Comparison of ENCODE assay signal across 8 cellular contexts in the genomic region with DNA sequence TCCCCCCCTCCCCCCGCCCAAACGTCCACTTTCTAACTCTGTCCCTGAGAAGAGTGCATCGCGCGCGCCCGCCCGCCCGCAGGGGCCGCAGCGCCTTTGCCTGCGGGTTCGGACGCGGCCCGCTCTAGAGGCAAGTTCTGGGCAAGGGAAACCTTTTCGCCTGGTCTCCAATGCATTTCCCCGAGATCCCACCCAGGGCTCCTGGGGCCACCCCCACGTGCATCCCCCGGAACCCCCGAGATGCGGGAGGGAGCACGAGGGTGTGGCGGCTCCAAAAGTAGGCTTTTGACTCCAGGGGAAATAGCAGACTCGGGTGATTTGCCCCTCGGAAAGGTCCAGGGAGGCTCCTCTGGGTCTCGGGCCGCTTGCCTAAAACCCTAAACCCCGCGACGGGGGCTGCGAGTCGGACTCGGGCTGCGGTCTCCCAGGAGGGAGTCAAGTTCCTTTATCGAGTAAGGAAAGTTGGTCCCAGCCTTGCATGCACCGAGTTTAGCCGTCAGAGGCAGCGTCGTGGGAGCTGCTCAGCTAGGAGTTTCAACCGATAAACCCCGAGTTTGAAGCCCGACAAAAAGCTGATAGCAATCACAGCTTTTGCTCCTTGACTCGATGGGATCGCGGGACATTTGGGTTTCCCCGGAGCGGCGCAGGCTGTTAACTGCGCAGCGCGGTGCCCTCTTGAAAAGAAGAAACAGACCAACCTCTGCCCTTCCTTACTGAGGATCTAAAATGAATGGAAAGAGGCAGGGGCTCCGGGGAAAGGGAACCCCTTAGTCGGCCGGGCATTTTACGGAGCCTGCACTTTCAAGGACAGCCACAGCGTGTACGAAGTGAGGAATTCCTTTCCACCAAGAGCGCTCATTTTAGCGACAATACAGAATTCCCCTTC.
DNase-seq lines count a peak whose midpoint lies in the region; ATAC-seq, FAIRE-seq and TF ChIP-seq lines count a peak whose summit lies in the region.

No MANE protein-coding gene starts in this region.

- peak overlapping the region; percentile 96 for H2BK120ac ChIP-seq in IMR-90 (ENCODE audit: low read depth, low read length)

- H4K8ac ChIP-seq in IMR-90 (ENCODE audit: low read depth in 2 of 2, low read length in 2 of 2), result peak overlapping the region; percentile 86 to 93

- peaks cover 2% of the 10 kb centered on the region for H3K9me3 Mint-ChIP-seq in astrocyte (ENCODE audit: unreplicated experiment)

- H4K20me1 ChIP-seq in IMR-90 (ENCODE audit: insufficient read depth, low read length) (peaks cover 17% of the 10 kb centered on the region), astrocyte (ENCODE audit: insufficient read depth, low read length) (peaks cover 18% of the 10 kb centered on the region)

- dilution Hi-C loops in IMR-90 (cut with HindIII; ENCODE audit: low sequenced_read_pairs, unreplicated experiment), result no loop called here

- peak overlapping the region; percentile 82 for H2BK5ac ChIP-seq in IMR-90 (ENCODE audit: low read depth, low read length, poor library complexity, severe bottlenecking)

- peak overlapping the region; percentile 86 for H2AK9ac ChIP-seq in IMR-90 (replicated peaks; ENCODE audit: low read depth, low read length, poor library complexity)

- H3K27ac Mint-ChIP-seq in astrocyte (ENCODE audit: unreplicated experiment), result peak overlapping the region; percentile 95

- CTCF ChIA-PET in A549 (lab: Yijun Ruan, JAX) (interaction anchor here (0.6 to 3.8 kb wide), 21 partner anchors 16 to 951 kb away, joined by 3 to 40 read pairs (median 4); no protein-coding TSS in a partner anchor), IMR-90 (lab: Yijun Ruan, JAX) (interaction anchor here (1.6 kb wide), 1 partner anchor 586 kb away, joined by 3 read pairs; no protein-coding TSS in a partner anchor), HEK293T (lab: Yijun Ruan, JAX) (no interaction called here)

- H3K9ac ChIP-seq in IMR-90 (ENCODE audit: low read depth, low read length), result peak overlapping the region; percentile 82
- H3K9ac ChIP-seq in astrocyte (ENCODE audit: low read length), result peak overlapping the region; percentile 99

- H3K4me1 ChIP-seq in A549 (peaks cover 9% of the 10 kb centered on the region; the same call in 2 of the 3 replicates), IMR-90 (ENCODE audit: control insufficient read depth, insufficient read depth, low read length) (no peaks in the 10 kb centered on the region), astrocyte (ENCODE audit: insufficient read depth, low read length) (peaks cover 22% of the 10 kb centered on the region)

- H3K36me3 Mint-ChIP-seq in astrocyte (ENCODE audit: low read depth, unreplicated experiment), result peaks cover 6% of the 10 kb centered on the region

- peaks cover 39% of the 10 kb centered on the region for H3K79me2 ChIP-seq in astrocyte (ENCODE audit: insufficient read depth, low read length)

- in situ Hi-C loops in IMR-90 (cut with MboI; ENCODE audit: low sequenced_read_pairs), result no loop called here

- TF ChIP-seq RAD21 in A549 (conservative IDR thresholded peaks at IDR 0.05 in 1 of 2, IDR thresholded peaks at IDR 0.05 in 1 of 2) (no peak), IMR-90 (IDR thresholded peaks at IDR 0.05; ENCODE audit: low read length) (peak; percentile 23)

- H3K79me1 ChIP-seq in IMR-90 (ENCODE audit: low read depth in 1 of 2, low read length in 2 of 2), result peaks cover 0 to 14% of the 10 kb centered on the region in 2 experiments; a peak in 2 of 4 replicates

- FAIRE-seq in A549 (lab: Jason Lieb, UNC) (no peak), astrocyte (lab: Jason Lieb, UNC) (no peak)

- no peak for TF ChIP-seq EP300 in A549 (IDR thresholded peaks at IDR 0.05)

- peak overlapping the region; percentile 79 for H3K18ac ChIP-seq in IMR-90 (ENCODE audit: low read depth, low read length)

- TF ChIP-seq CTCF in A549 (IDR thresholded peaks at IDR 0.05), result no peak
- TF ChIP-seq CTCF in IMR-90 (conservative IDR thresholded peaks at IDR 0.05; ENCODE audit: low read depth, low read length), result no peak; the same call in 1 of the 2 replicates
- TF ChIP-seq CTCF in astrocyte (IDR thresholded peaks at IDR 0.05; ENCODE audit: insufficient read depth, low read depth, low read length), result peak; percentile 2

- H2AK5ac ChIP-seq in IMR-90 (ENCODE audit: low read depth, low read length), result peak overlapping the region; percentile 77

- peak overlapping the region; percentile 94 for H4K91ac ChIP-seq in IMR-90 (ENCODE audit: insufficient read depth, low read depth, low read length)

- intact Hi-C loops in IMR-90 (cut with micrococcal nuclease), result loop anchor here (1.0 to 5.0 kb wide), 6 partner anchors 56 to 1050 kb away; no protein-coding TSS in a partner anchor

- H3K4me3 ChIP-seq in A549 (peak overlapping the region; percentile 72), IMR-90 (ENCODE audit: insufficient read depth, low read depth, low read length) (peak overlapping the region; percentile 46), astrocyte (ENCODE audit: insufficient read depth, low read depth, low read length) (peak overlapping the region; percentile 95)

- peak overlapping the region; percentile 90; the same call in 2 of the 3 replicates for H2BK15ac ChIP-seq in IMR-90 (ENCODE audit: low read depth, low read length)

- H3K27me3 ChIP-seq in IMR-90 (ENCODE audit: control insufficient read depth, insufficient read depth, low read length), result no peaks in the 10 kb centered on the region
- no peaks in the 10 kb centered on the region for H3K27me3 ChIP-seq in astrocyte (ENCODE audit: insufficient read depth, low read length)

- H3K4ac ChIP-seq in IMR-90 (ENCODE audit: low read depth, low read length), result peak overlapping the region; percentile 93

- no peaks in the 10 kb centered on the region for H3K27me3 Mint-ChIP-seq in astrocyte (ENCODE audit: low read depth, unreplicated experiment)

- TF ChIP-seq POLR2A in A549 (IDR thresholded peaks at IDR 0.05; ENCODE audit: low read length) (no peak), IMR-90 (IDR thresholded peaks at IDR 0.05; ENCODE audit: low read depth, low read length) (0 out of 2 replicates have a peak, but pooled peaks have one; percentile 42)

- H3K14ac ChIP-seq in IMR-90 (replicated peaks; ENCODE audit: low read depth, low read length), result peak overlapping the region; percentile 90

- peaks cover 10% of the 10 kb centered on the region for H3K4me1 Mint-ChIP-seq in astrocyte (ENCODE audit: low read depth, unreplicated experiment)

- H3K23ac ChIP-seq in IMR-90 (ENCODE audit: low read depth, low read length), result peak overlapping the region; percentile 98

- peak overlapping the region; percentile 83 for H2BK20ac ChIP-seq in IMR-90 (ENCODE audit: low read depth, low read length)

- H3K56ac ChIP-seq in IMR-90 (ENCODE audit: extremely low read depth, insufficient read depth, low read length), result peak overlapping the region; percentile 75

- no peak for DNase-seq in A549 (ENCODE audit: low read depth in 1 of 2, low spot score in 1 of 2)
- DNase-seq in IMR-90, result peak; percentile 48
- peak; percentile 52 for DNase-seq in astrocyte (ENCODE audit: low read depth)
- DNase-seq in iPS-NIHi11 (ENCODE audit: low spot score), result peak; percentile 42
- DNase-seq in stimulated activated CD4-positive, alpha-beta T cell treated with anti-CD3 and anti-CD28 coated beads, Interleukin-4, amount 100 ng/mL, for 4 hours, result peak; percentile 4 to 23
- DNase-seq in central memory CD4-positive, alpha-beta T cell, result no peak
- DNase-seq in HEK293T (ENCODE audit: extremely low spot score), result no peak

- no peaks in the 10 kb centered on the region for H3K9me3 ChIP-seq in A549
- no peaks in the 10 kb centered on the region for H3K9me3 ChIP-seq in IMR-90 (ENCODE audit: control insufficient read depth, insufficient read depth, low read length)
- no peaks in the 10 kb centered on the region for H3K9me3 ChIP-seq in astrocyte (ENCODE audit: insufficient read depth, low read depth, low read length)

- WGBS in A549 (ENCODE audit: missing lambda C conversion rate), result 9% methylated on average over 24 of the region's 60 CpGs
- 15% methylated on average over 13 of the region's 60 CpGs; no CpG with 5 or more reads in 1 of the 2 experiments for WGBS in IMR-90 (ENCODE audit: extremely low coverage in 2 of 2, insufficient read length in 1 of 2), 2 experiments

- H3K4me2 ChIP-seq in A549 (peak overlapping the region; percentile 86), IMR-90 (ENCODE audit: low read depth, low read length) (peak overlapping the region; percentile 89), astrocyte (ENCODE audit: low read length) (peak overlapping the region; percentile 94)

- ATAC-seq in A549, result no peak
- ATAC-seq in IMR-90 (ENCODE audit: low read depth), result no peak
- no peak for ATAC-seq in HG03469 (IDR thresholded peaks at IDR 0.05; ENCODE audit: unreplicated experiment)

- H3K9me1 ChIP-seq in IMR-90 (ENCODE audit: insufficient read depth, low read length), result no peaks in the 10 kb centered on the region

- H2AFZ ChIP-seq in IMR-90 (replicated peaks; ENCODE audit: low read length, poor library complexity) (peak overlapping the region; percentile 92), astrocyte (ENCODE audit: low read depth, low read length) (peak overlapping the region; percentile 58)

- H3K36me3 ChIP-seq in IMR-90 (ENCODE audit: control insufficient read depth, insufficient read depth, low read length) (peaks cover under 1% of the 10 kb centered on the region; the same call in 1 of the 2 replicates), astrocyte (ENCODE audit: insufficient read depth, low read length) (no peaks in the 10 kb centered on the region)

- peak overlapping the region; percentile 80 for H4K5ac ChIP-seq in IMR-90 (ENCODE audit: low read depth, low read length)

- H3K4me3 Mint-ChIP-seq in astrocyte (ENCODE audit: unreplicated experiment), result peak overlapping the region; percentile 81

- H3K27ac ChIP-seq in A549 (peak overlapping the region; percentile 98 to 100; a peak in 5 of 6 replicates), IMR-90 (ENCODE audit: insufficient read depth, low read length) (peak overlapping the region; percentile 42), astrocyte (ENCODE audit: low read depth, low read length) (peak overlapping the region; percentile 93)

- POLR2A ChIA-PET in A549 (lab: Yijun Ruan, JAX) (interaction anchor here (1.9 kb wide), 1 partner anchor 366 kb away, joined by 10 read pairs; no protein-coding TSS in a partner anchor), IMR-90 (lab: Charles Lee; ENCODE audit: unreplicated experiment) (interaction anchor here (1.0 to 1.3 kb wide), 2 partner anchors 156 to 314 kb away, joined by 3 to 6 read pairs; no protein-coding TSS in a partner anchor), HEK293T (lab: Yijun Ruan, JAX) (interaction anchor here (1.2 kb wide), 1 partner anchor 509 kb away, joined by 6 read pairs; no protein-coding TSS in a partner anchor)

- no TSS peak for BruUV-seq in IMR-90 (replicated peaks; lab: Mats Ljungman, UMichigan)

TF ChIP-seq in A549, 52 proteins besides CTCF, POLR2A, EP300 and RAD21 (continues in another document):
- no peak for TF ChIP-seq NFE2L2 (conservative IDR thresholded peaks at IDR 0.05; ENCODE audit: low read length)
- TF ChIP-seq HOXA7 (CRISPR knock-in tag; IDR thresholded peaks at IDR 0.05), result no peak

TF ChIP-seq in IMR-90, 13 proteins besides CTCF, POLR2A, EP300 and RAD21 (continues in another document):
- TF ChIP-seq MXI1 (IDR thresholded peaks at IDR 0.05; ENCODE audit: borderline replicate concordance, low read depth, low read length), result no peak

Comparison
In these comparisons a context has a peak if more than half of its experiments do, and no peak if none do; other contexts are left out.
1. DNase-seq: peak in IMR-90 (single experiment), astrocyte (single experiment), iPS-NIHi11 (single experiment) and stimulated activated CD4-positive, alpha-beta T cell treated with anti-CD3 and anti-CD28 coated beads, Interleukin-4, amount 100 ng/mL, for 4 hours (2 of 2); none in A549 (0 of 2), central memory CD4-positive, alpha-beta T cell (single experiment) and HEK293T (single experiment).
2. H3K27ac ChIP-seq: peak in every context shown above with its lines; median percentile 99 in A549; 93 in astrocyte; 42 in IMR-90.
3. Peak in every context shown above with its lines, with median percentiles within 50 percentile points of each other: H3K4me2 ChIP-seq and H3K4me3 ChIP-seq.